8 cellular contexts compared by ENCODE assay signal in the genomic region with DNA sequence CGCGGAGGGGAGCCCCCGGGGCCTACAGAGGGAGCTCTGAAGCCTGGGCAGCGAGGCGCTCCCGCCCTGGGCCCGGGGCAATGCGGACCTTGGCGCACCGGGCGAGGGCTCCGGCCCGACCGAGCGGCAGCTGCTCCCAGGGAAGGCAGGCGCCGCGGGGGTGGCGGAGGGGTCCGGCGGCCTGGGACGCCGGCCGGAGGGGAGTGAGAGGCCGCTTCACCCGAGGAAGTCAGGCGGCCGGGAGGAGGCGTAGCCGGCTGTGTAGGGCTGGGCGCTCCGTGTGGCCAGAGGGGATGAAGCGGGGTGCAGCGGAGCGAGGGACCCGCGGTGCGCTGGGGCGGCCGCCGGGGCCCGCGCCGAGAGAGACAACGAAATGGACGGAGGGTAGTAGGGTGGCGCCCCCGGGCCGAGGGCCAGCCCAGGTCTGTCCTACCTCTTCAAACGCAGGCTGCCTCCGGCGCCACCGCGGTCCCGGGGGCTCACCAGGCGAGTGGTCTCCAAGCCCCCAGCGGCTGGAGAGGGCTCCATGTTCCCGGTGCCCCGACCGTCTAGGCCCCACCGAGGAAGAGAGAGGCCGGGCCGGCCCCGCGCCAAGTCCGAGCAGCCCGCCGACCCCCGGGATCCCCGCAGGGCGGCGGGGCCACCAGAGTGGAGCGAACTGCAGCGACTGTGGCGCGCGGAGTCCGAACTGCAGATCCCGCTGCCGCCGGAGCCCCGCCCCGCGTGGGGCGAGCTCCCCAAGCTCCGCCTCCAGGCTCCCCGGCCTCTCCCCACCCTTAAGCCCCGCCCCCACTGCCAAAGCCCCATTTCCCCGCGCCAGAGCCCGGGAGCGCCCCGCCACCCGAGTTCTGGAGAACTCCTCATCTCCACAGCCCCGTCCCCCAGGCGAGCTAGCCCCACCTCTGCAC. TPM values are rescaled to one million over a fixed set of nuclear protein-coding genes. Genes with fewer than 3 reads are reported as not detected.
DNase-seq lines count a peak whose midpoint lies in the region; ATAC-seq and TF ChIP-seq lines count a peak whose summit lies in the region.

Gene SLC30A3, minus strand, starts transcription at position 669 of the 908 bp plus-strand sequence. Its CDS starts 141 bp downstream, at position 528.

- peak within 1 kb of the TSS; percentile 12 for H3K4me3 ChIP-seq in fibroblast of mammary gland (ENCODE audit: control insufficient read depth, low read depth, low read length)

- H3K36me3 Mint-ChIP-seq in neural crest cell (ENCODE audit: low read depth): peaks cover 3% of the 10 kb centered on the region

- DNase-seq in NCI-H1417 (lab: John Stamatoyannopoulos, UW) (peak; percentile 31 to 61 (median 54)), NCI-H1417 treated with DMSO at 0.1 percent for 48 hours (lab: John Stamatoyannopoulos, UW) (no peak), NCI-H510A treated with DMSO at 0.1 percent for 48 hours (lab: John Stamatoyannopoulos, UW) (peak; percentile 22), fibroblast of mammary gland (ENCODE audit: low read depth) (peak; percentile 27), neural crest cell (ENCODE audit: low read depth, low spot score) (peak; percentile 33), KG1 (lab: John Stamatoyannopoulos, UW) (no peak)
- DNase-seq in activated T-cell treated with anti-CD3 and anti-CD28 coated beads, Interleukin-2, amount 50 U/mL, for 1 hour: peak; percentile 72
- DNase-seq in stimulated activated naive CD8-positive, alpha-beta T cell treated with anti-CD3 and anti-CD28 coated beads, Interleukin-15, amount 100 ng/mL, for 72 hours: peak; percentile 50 to 57

- no peak for TF ChIP-seq CTCF in fibroblast of mammary gland (conservative IDR thresholded peaks at IDR 0.05; ENCODE audit: control insufficient read depth, insufficient read depth, low read depth, low read length)
- TF ChIP-seq CTCF in neural crest cell (conservative IDR thresholded peaks at IDR 0.05): no peak

- peak; percentile 59 for ATAC-seq in stimulated activated naive CD8-positive, alpha-beta T cell treated with anti-CD3 and anti-CD28 coated beads, Interleukin-15, amount 100 ng/mL, for 72 hours

- H3K4me3 Mint-ChIP-seq in neural crest cell: peak within 1 kb of the TSS; percentile 88
- H3K4me3 Mint-ChIP-seq in stimulated activated naive CD8-positive, alpha-beta T cell treated with anti-CD3 and anti-CD28 coated beads, Interleukin-15, amount 100 ng/mL, for 72 hours: peak within 1 kb of the TSS; percentile 90 to 95

- no peaks in the 10 kb centered on the region for H3K9me3 Mint-ChIP-seq in neural crest cell
- H3K9me3 Mint-ChIP-seq in stimulated activated naive CD8-positive, alpha-beta T cell treated with anti-CD3 and anti-CD28 coated beads, Interleukin-15, amount 100 ng/mL, for 72 hours: no peaks in the 10 kb centered on the region

- peaks cover 15% of the 10 kb centered on the region for H3K4me1 Mint-ChIP-seq in neural crest cell
- H3K4me1 Mint-ChIP-seq in stimulated activated naive CD8-positive, alpha-beta T cell treated with anti-CD3 and anti-CD28 coated beads, Interleukin-15, amount 100 ng/mL, for 72 hours: peaks cover 26% of the 10 kb centered on the region

- H3K27me3 Mint-ChIP-seq in neural crest cell (ENCODE audit: low read depth): peaks cover 38% of the 10 kb centered on the region
- H3K27me3 Mint-ChIP-seq in stimulated activated naive CD8-positive, alpha-beta T cell treated with anti-CD3 and anti-CD28 coated beads, Interleukin-15, amount 100 ng/mL, for 72 hours: peaks cover 43% of the 10 kb centered on the region

- no peak within 1 kb of the TSS for H3K27ac Mint-ChIP-seq in neural crest cell (ENCODE audit: unreplicated experiment)
- peak within 1 kb of the TSS in 1 of 2 donors; percentile 76 for H3K27ac Mint-ChIP-seq in stimulated activated naive CD8-positive, alpha-beta T cell treated with anti-CD3 and anti-CD28 coated beads, Interleukin-15, amount 100 ng/mL, for 72 hours

RNA-seq across cellular contexts. Expression of gene SLC30A3, which starts in this region (rescaled TPM):
- total RNA-seq in neural crest cell: 0.48 and 0.93 TPM in 2 replicates

Comparison
In these comparisons a context has a peak if more than half of its experiments do, and no peak if none do; other contexts are left out.
1. DNase-seq: peak in NCI-H1417 (3 of 3), NCI-H510A treated with DMSO at 0.1 percent for 48 hours (single experiment), activated T-cell treated with anti-CD3 and anti-CD28 coated beads, Interleukin-2, amount 50 U/mL, for 1 hour (single experiment), fibroblast of mammary gland (single experiment) and stimulated activated naive CD8-positive, alpha-beta T cell treated with anti-CD3 and anti-CD28 coated beads, Interleukin-15, amount 100 ng/mL, for 72 hours (2 of 2); none in NCI-H1417 treated with DMSO at 0.1 percent for 48 hours (single experiment) and KG1 (single experiment).
2. Peak in DNase-seq in neural crest cell; RNA of the gene not detected or under 1 TPM.